ENCODE assay signal across 18 cellular contexts in genomic region chr1:109927356-109927755, GRCh38. TPM values are rescaled to one million over a fixed set of nuclear protein-coding genes. Genes with fewer than 3 reads are reported as not detected.
DNase-seq lines count a peak whose midpoint lies in the region; ATAC-seq and TF ChIP-seq lines count a peak whose summit lies in the region.
"Had no signal": no experiment of that assay in that cellular context is flagged by ENCODE, and none has a peak within 500 bp of the region (broad histone marks: within the 10 kb centered on the region; RNA-seq: fewer than 3 reads in every experiment).

No MANE protein-coding gene starts in this region.

- H3K4me3 Mint-ChIP-seq in stimulated activated naive B cell treated with anti-CD40 and anti-IgM and Interleukin-4, amounts not matched to agents 10 μg/mL and 1 μg/mL and 100 μg/mL, for 72 hours = peak overlapping the region in 1 of 2 donors; percentile 45
- H3K4me3 Mint-ChIP-seq: B cell; natural killer cell treated with Interleukin-12 subunit alpha and Interleukin-12 subunit beta and Interleukin-15 and Interleukin-18, amount 100 ng/mL, for 72 hours had no signal

- intact Hi-C loops in colonic mucosa (cut with DNase I) = loop anchor here (5.0 kb wide), 1 partner anchor 50 kb away; no protein-coding TSS in a partner anchor

- H3K27me3 ChIP-seq in H7 (ENCODE audit: control insufficient read depth, insufficient read depth, low read length) = no peaks in the 10 kb centered on the region
- H3K27me3 ChIP-seq in colonic mucosa = no peaks in the 10 kb centered on the region
- H3K27me3 ChIP-seq in muscle layer of colon (ENCODE audit: control insufficient read depth in 1 of 2, insufficient read depth in 2 of 2, low read length in 2 of 2) = no peaks in the 10 kb centered on the region

- H3K27ac ChIP-seq in colonic mucosa = peak overlapping the region; percentile 36
- H3K27ac ChIP-seq in muscle layer of colon (ENCODE audit: low read depth, low read length) = peak overlapping the region; percentile 67

- H3K4me1 ChIP-seq in colonic mucosa (peaks cover 8% of the 10 kb centered on the region), muscle layer of colon (ENCODE audit: insufficient read depth, low read length) (peaks cover 42% of the 10 kb centered on the region)

- no peaks in the 10 kb centered on the region for H3K9me3 ChIP-seq in colonic mucosa
- no peaks in the 10 kb centered on the region for H3K9me3 ChIP-seq in muscle layer of colon (ENCODE audit: low read length)

- peak overlapping the region; percentile 86 for H3K27ac Mint-ChIP-seq in stimulated activated naive B cell treated with anti-CD40 and anti-IgM and Interleukin-4, amounts not matched to agents 10 μg/mL and 1 μg/mL and 100 μg/mL, for 72 hours
- H3K27ac Mint-ChIP-seq: B cell; natural killer cell treated with Interleukin-12 subunit alpha and Interleukin-12 subunit beta and Interleukin-15 and Interleukin-18, amount 100 ng/mL, for 72 hours had no signal

- H3K9ac ChIP-seq in colonic mucosa (ENCODE audit: low read depth in 2 of 2, low read length in 2 of 2) (peak overlapping the region in 1 of 2 donors; percentile 15), muscle layer of colon (ENCODE audit: low read length) (no peak overlapping the region)

- H3K36me3 ChIP-seq in H7 (replicated peaks; ENCODE audit: control insufficient read depth, insufficient read depth, low read length) (no peaks in the 10 kb centered on the region), colonic mucosa (no peaks in the 10 kb centered on the region), muscle layer of colon (ENCODE audit: insufficient read depth, low read length) (peaks cover 55% of the 10 kb centered on the region)

- H3K36me3 Mint-ChIP-seq in stimulated activated naive B cell treated with anti-CD40 and anti-IgM and Interleukin-4, amounts not matched to agents 10 μg/mL and 1 μg/mL and 100 μg/mL, for 72 hours = peaks cover 74 to 87% of the 10 kb centered on the region in 2 donors

- peaks cover 0 to 15% of the 10 kb centered on the region in 2 donors for H3K27me3 Mint-ChIP-seq in stimulated activated naive B cell treated with anti-CD40 and anti-IgM and Interleukin-4, amounts not matched to agents 10 μg/mL and 1 μg/mL and 100 μg/mL, for 72 hours
- H3K27me3 Mint-ChIP-seq: B cell had no signal

- H3K4me1 Mint-ChIP-seq in stimulated activated naive B cell treated with anti-CD40 and anti-IgM and Interleukin-4, amounts not matched to agents 10 μg/mL and 1 μg/mL and 100 μg/mL, for 72 hours = peaks cover 25 to 38% of the 10 kb centered on the region in 2 donors
- H3K4me1 Mint-ChIP-seq: B cell had no signal

- H3K4me3 ChIP-seq in H7 (ENCODE audit: insufficient read depth, low read depth, low read length) (no peak overlapping the region), colonic mucosa (no peak overlapping the region), muscle layer of colon (ENCODE audit: low read depth in 1 of 2, low read length in 2 of 2) (no peak overlapping the region)

- DNase-seq in H7 = peak; percentile 16
- DNase-seq in colonic mucosa = no peak
- DNase-seq in stimulated activated naive B cell treated with anti-CD40 and anti-IgM and Interleukin-4, amounts not matched to agents 10 μg/mL and 1 μg/mL and 100 μg/mL, for 72 hours = no peak
- DNase-seq in activated CD4-positive, CD25-positive, alpha-beta regulatory T cell treated with anti-CD3 and anti-CD28 coated beads, Interleukin-2, amount 50 U/mL, for 72 hours = no peak
- no peak for DNase-seq in NCI-H345 treated with DMSO at 0.1 percent for 48 hours (lab: John Stamatoyannopoulos, UW; ENCODE audit: unreplicated experiment)
- DNase-seq: activated T-cell treated with anti-CD3 and anti-CD28 coated beads, Interleukin-2, amount 50 U/mL, for 1 hour; DMS79 treated with DMSO at 0.1 percent for 48 hours; effector CD8-positive, alpha-beta T cell; foreskin melanocyte; KBM-7; NCI-H1417; stimulated activated CD4-positive, alpha-beta T cell treated with anti-CD3 and anti-CD28 coated beads, Interleukin-12 subunit alpha, Interleukin-12 subunit beta, amount 100 ng/mL, for 4 hours; T-helper 1 cell had no signal

- TF ChIP-seq CTCF in colonic mucosa (IDR thresholded peaks at IDR 0.05) = no peak

- peaks cover 0 to 4% of the 10 kb centered on the region in 2 donors for H3K9me3 Mint-ChIP-seq in stimulated activated naive B cell treated with anti-CD40 and anti-IgM and Interleukin-4, amounts not matched to agents 10 μg/mL and 1 μg/mL and 100 μg/mL, for 72 hours
- H3K9me3 Mint-ChIP-seq: natural killer cell treated with Interleukin-12 subunit alpha and Interleukin-12 subunit beta and Interleukin-15 and Interleukin-18, amount 100 ng/mL, for 72 hours had no signal

- no peak for ATAC-seq in stimulated activated naive B cell treated with anti-CD40 and anti-IgM and Interleukin-4, amounts not matched to agents 10 μg/mL and 1 μg/mL and 100 μg/mL, for 72 hours (replicated peaks)
- ATAC-seq in HG03439 (IDR thresholded peaks at IDR 0.05; ENCODE audit: unreplicated experiment) (no peak), HG02623 (IDR thresholded peaks at IDR 0.05; ENCODE audit: unreplicated experiment) (no peak)
- ATAC-seq: natural killer cell treated with Interleukin-12 subunit alpha and Interleukin-12 subunit beta and Interleukin-15 and Interleukin-18, amount 100 ng/mL, for 72 hours had no signal

RNA-seq across cellular contexts. Expression of gene CSF1, which starts 16.7 kb away (rescaled TPM):
- total RNA-seq in H7 (2014; rRNA removed; shearing (Covaris generic)) = 5.5 and 6.9 TPM in 2 replicates
- total RNA-seq in colonic mucosa = 10 to 100 TPM; 14.1 to 18.1 TPM

RNA-seq across cellular contexts. Expression of gene AHCYL1, which starts 57.2 kb away (rescaled TPM):
- 49.1 and 54.3 TPM in 2 replicates for total RNA-seq in H7 (2014; rRNA removed; shearing (Covaris generic))
- total RNA-seq in colonic mucosa = 100 to 1,000 TPM; 108 to 115 TPM
